ENCODE assay signal across 2 cellular contexts in the genomic region with DNA sequence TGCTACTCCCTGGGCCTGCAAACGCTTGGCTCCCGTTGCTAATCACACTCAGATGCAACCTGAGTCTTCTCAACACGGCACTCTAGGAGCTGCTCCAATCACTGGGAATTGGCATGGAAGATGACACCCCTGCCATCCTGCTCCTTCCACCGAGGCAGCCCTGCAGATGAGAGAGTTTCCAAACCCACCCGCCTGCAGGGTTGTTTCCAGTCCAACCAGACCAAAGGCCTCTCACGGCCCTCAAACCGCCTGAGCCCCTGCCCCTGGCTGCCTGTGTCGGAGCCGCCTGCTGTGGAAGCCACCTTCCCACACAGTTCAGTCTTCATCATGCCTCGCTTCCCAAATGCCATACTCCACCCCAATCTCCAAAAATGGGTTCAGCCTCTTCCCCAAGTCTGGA.
TF ChIP-seq lines count a peak whose summit lies in the region.

No MANE protein-coding gene starts in this region.

TF ChIP-seq in WTC11, 78 proteins besides CTCF, POLR2A, EP300 and RAD21:
- TF ChIP-seq, protein P1, sequence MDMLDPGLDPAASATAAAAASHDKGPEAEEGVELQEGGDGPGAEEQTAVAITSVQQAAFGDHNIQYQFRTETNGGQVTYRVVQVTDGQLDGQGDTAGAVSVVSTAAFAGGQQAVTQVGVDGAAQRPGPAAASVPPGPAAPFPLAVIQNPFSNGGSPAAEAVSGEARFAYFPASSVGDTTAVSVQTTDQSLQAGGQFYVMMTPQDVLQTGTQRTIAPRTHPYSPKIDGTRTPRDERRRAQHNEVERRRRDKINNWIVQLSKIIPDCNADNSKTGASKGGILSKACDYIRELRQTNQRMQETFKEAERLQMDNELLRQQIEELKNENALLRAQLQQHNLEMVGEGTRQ (CRISPR knock-in tag; IDR thresholded peaks at IDR 0.05), result no peak
- TF ChIP-seq, protein P2, sequence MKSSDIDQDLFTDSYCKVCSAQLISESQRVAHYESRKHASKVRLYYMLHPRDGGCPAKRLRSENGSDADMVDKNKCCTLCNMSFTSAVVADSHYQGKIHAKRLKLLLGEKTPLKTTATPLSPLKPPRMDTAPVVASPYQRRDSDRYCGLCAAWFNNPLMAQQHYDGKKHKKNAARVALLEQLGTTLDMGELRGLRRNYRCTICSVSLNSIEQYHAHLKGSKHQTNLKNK (CRISPR knock-in tag; IDR thresholded peaks at IDR 0.05), result no peak
- TF ChIP-seq RELA (CRISPR knock-in tag; IDR thresholded peaks at IDR 0.05; ENCODE audit: borderline replicate concordance) (no peak), ZNF317 (CRISPR knock-in tag; IDR thresholded peaks at IDR 0.05; ENCODE audit: borderline replicate concordance, low read depth) (no peak), ZNF396 (CRISPR knock-in tag; IDR thresholded peaks at IDR 0.05; ENCODE audit: borderline replicate concordance) (no peak), NR2C2 (CRISPR knock-in tag; IDR thresholded peaks at IDR 0.05) (no peak), TEAD4 (CRISPR knock-in tag; IDR thresholded peaks at IDR 0.05) (no peak)
- TF ChIP-seq, protein P3, sequence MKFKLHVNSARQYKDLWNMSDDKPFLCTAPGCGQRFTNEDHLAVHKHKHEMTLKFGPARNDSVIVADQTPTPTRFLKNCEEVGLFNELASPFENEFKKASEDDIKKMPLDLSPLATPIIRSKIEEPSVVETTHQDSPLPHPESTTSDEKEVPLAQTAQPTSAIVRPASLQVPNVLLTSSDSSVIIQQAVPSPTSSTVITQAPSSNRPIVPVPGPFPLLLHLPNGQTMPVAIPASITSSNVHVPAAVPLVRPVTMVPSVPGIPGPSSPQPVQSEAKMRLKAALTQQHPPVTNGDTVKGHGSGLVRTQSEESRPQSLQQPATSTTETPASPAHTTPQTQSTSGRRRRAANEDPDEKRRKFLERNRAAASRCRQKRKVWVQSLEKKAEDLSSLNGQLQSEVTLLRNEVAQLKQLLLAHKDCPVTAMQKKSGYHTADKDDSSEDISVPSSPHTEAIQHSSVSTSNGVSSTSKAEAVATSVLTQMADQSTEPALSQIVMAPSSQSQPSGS (CRISPR knock-in tag; IDR thresholded peaks at IDR 0.05; ENCODE audit: borderline replicate concordance, low read depth), result no peak
- TF ChIP-seq, protein P4, sequence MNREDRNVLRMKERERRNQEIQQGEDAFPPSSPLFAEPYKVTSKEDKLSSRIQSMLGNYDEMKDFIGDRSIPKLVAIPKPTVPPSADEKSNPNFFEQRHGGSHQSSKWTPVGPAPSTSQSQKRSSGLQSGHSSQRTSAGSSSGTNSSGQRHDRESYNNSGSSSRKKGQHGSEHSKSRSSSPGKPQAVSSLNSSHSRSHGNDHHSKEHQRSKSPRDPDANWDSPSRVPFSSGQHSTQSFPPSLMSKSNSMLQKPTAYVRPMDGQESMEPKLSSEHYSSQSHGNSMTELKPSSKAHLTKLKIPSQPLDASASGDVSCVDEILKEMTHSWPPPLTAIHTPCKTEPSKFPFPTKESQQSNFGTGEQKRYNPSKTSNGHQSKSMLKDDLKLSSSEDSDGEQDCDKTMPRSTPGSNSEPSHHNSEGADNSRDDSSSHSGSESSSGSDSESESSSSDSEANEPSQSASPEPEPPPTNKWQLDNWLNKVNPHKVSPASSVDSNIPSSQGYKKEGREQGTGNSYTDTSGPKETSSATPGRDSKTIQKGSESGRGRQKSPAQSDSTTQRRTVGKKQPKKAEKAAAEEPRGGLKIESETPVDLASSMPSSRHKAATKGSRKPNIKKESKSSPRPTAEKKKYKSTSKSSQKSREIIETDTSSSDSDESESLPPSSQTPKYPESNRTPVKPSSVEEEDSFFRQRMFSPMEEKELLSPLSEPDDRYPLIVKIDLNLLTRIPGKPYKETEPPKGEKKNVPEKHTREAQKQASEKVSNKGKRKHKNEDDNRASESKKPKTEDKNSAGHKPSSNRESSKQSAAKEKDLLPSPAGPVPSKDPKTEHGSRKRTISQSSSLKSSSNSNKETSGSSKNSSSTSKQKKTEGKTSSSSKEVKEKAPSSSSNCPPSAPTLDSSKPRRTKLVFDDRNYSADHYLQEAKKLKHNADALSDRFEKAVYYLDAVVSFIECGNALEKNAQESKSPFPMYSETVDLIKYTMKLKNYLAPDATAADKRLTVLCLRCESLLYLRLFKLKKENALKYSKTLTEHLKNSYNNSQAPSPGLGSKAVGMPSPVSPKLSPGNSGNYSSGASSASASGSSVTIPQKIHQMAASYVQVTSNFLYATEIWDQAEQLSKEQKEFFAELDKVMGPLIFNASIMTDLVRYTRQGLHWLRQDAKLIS (CRISPR knock-in tag; IDR thresholded peaks at IDR 0.05; ENCODE audit: borderline replicate concordance), result no peak

TF ChIP-seq in HepG2, 621 proteins besides CTCF, POLR2A, EP300 and RAD21:
- TF ChIP-seq, protein P5, sequence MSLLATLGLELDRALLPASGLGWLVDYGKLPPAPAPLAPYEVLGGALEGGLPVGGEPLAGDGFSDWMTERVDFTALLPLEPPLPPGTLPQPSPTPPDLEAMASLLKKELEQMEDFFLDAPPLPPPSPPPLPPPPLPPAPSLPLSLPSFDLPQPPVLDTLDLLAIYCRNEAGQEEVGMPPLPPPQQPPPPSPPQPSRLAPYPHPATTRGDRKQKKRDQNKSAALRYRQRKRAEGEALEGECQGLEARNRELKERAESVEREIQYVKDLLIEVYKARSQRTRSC (CRISPR knock-in tag; IDR thresholded peaks at IDR 0.05; ENCODE audit: low read depth), result no peak
- TF ChIP-seq SMAD1 (CRISPR knock-in tag; IDR thresholded peaks at IDR 0.05; ENCODE audit: borderline replicate concordance, low read depth), result no peak
- TF ChIP-seq, protein P6, sequence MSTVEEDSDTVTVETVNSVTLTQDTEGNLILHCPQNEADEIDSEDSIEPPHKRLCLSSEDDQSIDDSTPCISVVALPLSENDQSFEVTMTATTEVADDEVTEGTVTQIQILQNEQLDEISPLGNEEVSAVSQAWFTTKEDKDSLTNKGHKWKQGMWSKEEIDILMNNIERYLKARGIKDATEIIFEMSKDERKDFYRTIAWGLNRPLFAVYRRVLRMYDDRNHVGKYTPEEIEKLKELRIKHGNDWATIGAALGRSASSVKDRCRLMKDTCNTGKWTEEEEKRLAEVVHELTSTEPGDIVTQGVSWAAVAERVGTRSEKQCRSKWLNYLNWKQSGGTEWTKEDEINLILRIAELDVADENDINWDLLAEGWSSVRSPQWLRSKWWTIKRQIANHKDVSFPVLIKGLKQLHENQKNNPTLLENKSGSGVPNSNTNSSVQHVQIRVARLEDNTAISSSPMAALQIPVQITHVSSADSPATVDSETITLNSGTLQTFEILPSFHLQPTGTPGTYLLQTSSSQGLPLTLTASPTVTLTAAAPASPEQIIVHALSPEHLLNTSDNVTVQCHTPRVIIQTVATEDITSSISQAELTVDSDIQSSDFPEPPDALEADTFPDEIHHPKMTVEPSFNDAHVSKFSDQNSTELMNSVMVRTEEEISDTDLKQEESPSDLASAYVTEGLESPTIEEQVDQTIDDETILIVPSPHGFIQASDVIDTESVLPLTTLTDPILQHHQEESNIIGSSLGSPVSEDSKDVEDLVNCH (CRISPR knock-in tag; IDR thresholded peaks at IDR 0.05), result no peak
- TF ChIP-seq RBAK (CRISPR knock-in tag; IDR thresholded peaks at IDR 0.05), result no peak
- TF ChIP-seq ZNF768 (CRISPR knock-in tag; IDR thresholded peaks at IDR 0.05), result no peak
- TF ChIP-seq, protein P7, sequence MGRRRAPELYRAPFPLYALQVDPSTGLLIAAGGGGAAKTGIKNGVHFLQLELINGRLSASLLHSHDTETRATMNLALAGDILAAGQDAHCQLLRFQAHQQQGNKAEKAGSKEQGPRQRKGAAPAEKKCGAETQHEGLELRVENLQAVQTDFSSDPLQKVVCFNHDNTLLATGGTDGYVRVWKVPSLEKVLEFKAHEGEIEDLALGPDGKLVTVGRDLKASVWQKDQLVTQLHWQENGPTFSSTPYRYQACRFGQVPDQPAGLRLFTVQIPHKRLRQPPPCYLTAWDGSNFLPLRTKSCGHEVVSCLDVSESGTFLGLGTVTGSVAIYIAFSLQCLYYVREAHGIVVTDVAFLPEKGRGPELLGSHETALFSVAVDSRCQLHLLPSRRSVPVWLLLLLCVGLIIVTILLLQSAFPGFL (CRISPR knock-in tag; IDR thresholded peaks at IDR 0.05), result no peak
- TF ChIP-seq, protein P8, sequence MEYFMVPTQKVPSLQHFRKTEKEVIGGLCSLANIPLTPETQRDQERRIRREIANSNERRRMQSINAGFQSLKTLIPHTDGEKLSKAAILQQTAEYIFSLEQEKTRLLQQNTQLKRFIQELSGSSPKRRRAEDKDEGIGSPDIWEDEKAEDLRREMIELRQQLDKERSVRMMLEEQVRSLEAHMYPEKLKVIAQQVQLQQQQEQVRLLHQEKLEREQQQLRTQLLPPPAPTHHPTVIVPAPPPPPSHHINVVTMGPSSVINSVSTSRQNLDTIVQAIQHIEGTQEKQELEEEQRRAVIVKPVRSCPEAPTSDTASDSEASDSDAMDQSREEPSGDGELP (IDR thresholded peaks at IDR 0.05; ENCODE audit: borderline replicate concordance, low read depth), result no peak
- TF ChIP-seq SNRNP70 (IDR thresholded peaks at IDR 0.05; ENCODE audit: low read depth, low read length), result no peak
- no peak for TF ChIP-seq ZSCAN22 (CRISPR knock-in tag; IDR thresholded peaks at IDR 0.05)
- TF ChIP-seq, protein P9, sequence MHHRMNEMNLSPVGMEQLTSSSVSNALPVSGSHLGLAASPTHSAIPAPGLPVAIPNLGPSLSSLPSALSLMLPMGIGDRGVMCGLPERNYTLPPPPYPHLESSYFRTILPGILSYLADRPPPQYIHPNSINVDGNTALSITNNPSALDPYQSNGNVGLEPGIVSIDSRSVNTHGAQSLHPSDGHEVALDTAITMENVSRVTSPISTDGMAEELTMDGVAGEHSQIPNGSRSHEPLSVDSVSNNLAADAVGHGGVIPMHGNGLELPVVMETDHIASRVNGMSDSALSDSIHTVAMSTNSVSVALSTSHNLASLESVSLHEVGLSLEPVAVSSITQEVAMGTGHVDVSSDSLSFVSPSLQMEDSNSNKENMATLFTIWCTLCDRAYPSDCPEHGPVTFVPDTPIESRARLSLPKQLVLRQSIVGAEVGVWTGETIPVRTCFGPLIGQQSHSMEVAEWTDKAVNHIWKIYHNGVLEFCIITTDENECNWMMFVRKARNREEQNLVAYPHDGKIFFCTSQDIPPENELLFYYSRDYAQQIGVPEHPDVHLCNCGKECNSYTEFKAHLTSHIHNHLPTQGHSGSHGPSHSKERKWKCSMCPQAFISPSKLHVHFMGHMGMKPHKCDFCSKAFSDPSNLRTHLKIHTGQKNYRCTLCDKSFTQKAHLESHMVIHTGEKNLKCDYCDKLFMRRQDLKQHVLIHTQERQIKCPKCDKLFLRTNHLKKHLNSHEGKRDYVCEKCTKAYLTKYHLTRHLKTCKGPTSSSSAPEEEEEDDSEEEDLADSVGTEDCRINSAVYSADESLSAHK (CRISPR knock-in tag; IDR thresholded peaks at IDR 0.05; ENCODE audit: borderline replicate concordance), result no peak
- no peak for TF ChIP-seq ZNF644 (CRISPR knock-in tag; IDR thresholded peaks at IDR 0.05; ENCODE audit: low read depth)
- TF ChIP-seq, protein P10, sequence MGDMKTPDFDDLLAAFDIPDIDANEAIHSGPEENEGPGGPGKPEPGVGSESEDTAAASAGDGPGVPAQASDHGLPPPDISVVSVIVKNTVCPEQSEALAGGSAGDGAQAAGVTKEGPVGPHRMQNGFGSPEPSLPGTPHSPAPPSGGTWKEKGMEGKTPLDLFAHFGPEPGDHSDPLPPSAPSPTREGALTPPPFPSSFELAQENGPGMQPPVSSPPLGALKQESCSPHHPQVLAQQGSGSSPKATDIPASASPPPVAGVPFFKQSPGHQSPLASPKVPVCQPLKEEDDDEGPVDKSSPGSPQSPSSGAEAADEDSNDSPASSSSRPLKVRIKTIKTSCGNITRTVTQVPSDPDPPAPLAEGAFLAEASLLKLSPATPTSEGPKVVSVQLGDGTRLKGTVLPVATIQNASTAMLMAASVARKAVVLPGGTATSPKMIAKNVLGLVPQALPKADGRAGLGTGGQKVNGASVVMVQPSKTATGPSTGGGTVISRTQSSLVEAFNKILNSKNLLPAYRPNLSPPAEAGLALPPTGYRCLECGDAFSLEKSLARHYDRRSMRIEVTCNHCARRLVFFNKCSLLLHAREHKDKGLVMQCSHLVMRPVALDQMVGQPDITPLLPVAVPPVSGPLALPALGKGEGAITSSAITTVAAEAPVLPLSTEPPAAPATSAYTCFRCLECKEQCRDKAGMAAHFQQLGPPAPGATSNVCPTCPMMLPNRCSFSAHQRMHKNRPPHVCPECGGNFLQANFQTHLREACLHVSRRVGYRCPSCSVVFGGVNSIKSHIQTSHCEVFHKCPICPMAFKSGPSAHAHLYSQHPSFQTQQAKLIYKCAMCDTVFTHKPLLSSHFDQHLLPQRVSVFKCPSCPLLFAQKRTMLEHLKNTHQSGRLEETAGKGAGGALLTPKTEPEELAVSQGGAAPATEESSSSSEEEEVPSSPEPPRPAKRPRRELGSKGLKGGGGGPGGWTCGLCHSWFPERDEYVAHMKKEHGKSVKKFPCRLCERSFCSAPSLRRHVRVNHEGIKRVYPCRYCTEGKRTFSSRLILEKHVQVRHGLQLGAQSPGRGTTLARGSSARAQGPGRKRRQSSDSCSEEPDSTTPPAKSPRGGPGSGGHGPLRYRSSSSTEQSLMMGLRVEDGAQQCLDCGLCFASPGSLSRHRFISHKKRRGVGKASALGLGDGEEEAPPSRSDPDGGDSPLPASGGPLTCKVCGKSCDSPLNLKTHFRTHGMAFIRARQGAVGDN (CRISPR knock-in tag; IDR thresholded peaks at IDR 0.05), result no peak
TF ChIP-seq in HepG2: peak in this region for 0.
